In the genomic region with DNA sequence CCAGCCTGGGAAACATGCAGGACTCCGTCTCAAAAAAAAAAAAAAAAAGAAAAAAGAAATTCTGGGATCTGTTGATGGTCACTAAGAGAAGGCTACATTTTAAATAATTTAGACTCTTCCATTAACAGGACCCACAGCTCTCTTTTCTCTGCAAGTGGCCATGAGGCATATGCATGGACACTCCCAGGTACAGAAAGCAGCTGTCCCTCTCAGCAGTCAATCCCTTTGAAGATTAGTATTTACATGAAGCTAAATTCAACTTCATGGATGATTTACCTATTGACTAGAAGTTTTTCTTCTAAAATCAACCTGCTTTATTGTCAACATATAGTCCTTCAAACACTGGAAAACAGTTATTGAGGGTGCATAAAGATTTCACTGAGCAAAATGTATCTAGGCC, we compare ENCODE assay signal across 9 cellular contexts.
"Had no signal": no experiment of that assay in that cellular context is flagged by ENCODE, and none has a peak within 500 bp of the region (broad histone marks: within the 10 kb centered on the region; RNA-seq: fewer than 3 reads in every experiment).

No MANE protein-coding gene starts in this region.

- H3K27ac ChIP-seq: HL-60, KMS-11 had no signal

- ATAC-seq: GM23338, HepG2 had no signal

- DNase-seq: H9, HCEC 1CT, KBM-7 had no signal

- H3K4me2 ChIP-seq: GM23338, KMS-11 had no signal

- H2AFZ ChIP-seq: GM23338 had no signal

- H3K4me3 ChIP-seq: GM23338 had no signal

- FAIRE-seq: H1, H54, HepG2 had no signal
